In the genomic region with DNA sequence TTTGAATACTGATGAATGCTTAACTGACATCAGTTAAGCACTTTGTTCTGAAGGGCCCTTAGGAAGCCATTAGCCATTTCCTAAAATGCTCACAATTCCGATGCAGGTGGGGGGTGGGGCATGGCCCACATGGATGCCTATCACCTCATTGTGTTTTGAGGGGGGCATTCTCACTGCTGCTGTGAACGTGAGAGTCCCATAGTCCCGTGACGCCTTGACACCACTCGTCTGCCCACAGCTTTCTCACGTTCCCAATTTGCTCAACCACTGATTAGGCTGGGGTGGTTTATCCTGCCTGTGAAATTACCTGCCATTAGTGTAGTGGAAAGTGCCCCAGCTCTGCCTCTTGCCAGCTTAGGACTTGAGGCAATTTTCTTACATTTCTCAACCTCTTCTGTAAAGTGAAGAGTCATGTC, we compare ENCODE assay signal across 1 cellular context.
TF ChIP-seq lines count a peak whose summit lies in the region.

No MANE protein-coding gene starts in this region.

TF ChIP-seq in GM12878, 131 proteins besides CTCF, POLR2A, EP300 and RAD21 (continues in another document):
- TF ChIP-seq RAD51 (IDR thresholded peaks at IDR 0.05) (0 out of 2 replicates have a peak, but pooled peaks have one; percentile 39), ETV6 (conservative IDR thresholded peaks at IDR 0.05 in 1 of 2, IDR thresholded peaks at IDR 0.05 in 1 of 2; ENCODE audit: borderline replicate concordance in 1 of 2, low read depth in 1 of 2) (0 out of 4 replicates have a peak, but pooled peaks of 1 of the 2 experiments have one; percentile 28), STAT1 (conservative IDR thresholded peaks at IDR 0.05) (no peak), HDGF (IDR thresholded peaks at IDR 0.05) (no peak), ATF7 (IDR thresholded peaks at IDR 0.05; ENCODE audit: low read depth) (0 out of 2 replicates have a peak, but pooled peaks have one; percentile 15), RUNX3 (IDR thresholded peaks at IDR 0.05; ENCODE audit: low read length) (peak; percentile 74), ZSCAN29 (IDR thresholded peaks at IDR 0.05) (no peak), NR2F1 (conservative IDR thresholded peaks at IDR 0.05) (no peak), EGR1 (IDR thresholded peaks at IDR 0.05; ENCODE audit: borderline replicate concordance in 1 of 2, low read depth in 2 of 2, low read length in 2 of 2) (no peak), IKZF1 (conservative IDR thresholded peaks at IDR 0.05) (no peak; the same call in 1 of the 2 replicates), SMARCA5 (IDR thresholded peaks at IDR 0.05) (no peak), BRCA1 (IDR thresholded peaks at IDR 0.05; ENCODE audit: low read depth, low read length) (no peak), CHD1 (IDR thresholded peaks at IDR 0.05; ENCODE audit: low read depth, low read length) (no peak), SMAD1 (IDR thresholded peaks at IDR 0.05; ENCODE audit: low read depth, partially characterized antibody) (no peak), BACH1 (IDR thresholded peaks at IDR 0.05; ENCODE audit: borderline replicate concordance) (0 out of 2 replicates have a peak, but pooled peaks have one; percentile 43), KLF5 (IDR thresholded peaks at IDR 0.05; ENCODE audit: partially characterized antibody) (no peak), TBL1XR1 (IDR thresholded peaks at IDR 0.05; ENCODE audit: low read depth, low read length) (peak; percentile 29; the same call in 1 of the 2 replicates), PAX5 (IDR thresholded peaks at IDR 0.05; ENCODE audit: borderline replicate concordance, low read depth, low read length) (0 out of 2 replicates have a peak, but pooled peaks have one; percentile 25), RELA (IDR thresholded peaks at IDR 0.05; ENCODE audit: borderline replicate concordance, partially characterized antibody) (peak; percentile 38), CBX5 (IDR thresholded peaks at IDR 0.05; ENCODE audit: low read depth) (no peak), GATAD2B (conservative IDR thresholded peaks at IDR 0.05; ENCODE audit: low read depth) (peak; percentile 72), LARP7 (IDR thresholded peaks at IDR 0.05) (peak; percentile 17; the same call in 1 of the 2 replicates), IKZF2 (IDR thresholded peaks at IDR 0.05) (peak; percentile 66 to 70), BHLHE40 (IDR thresholded peaks at IDR 0.05; ENCODE audit: borderline replicate concordance in 1 of 2, low read depth in 2 of 2, low read length in 1 of 2) (peak; percentile 98), MTA2 (IDR thresholded peaks at IDR 0.05; ENCODE audit: low read depth) (peak; percentile 84), FOXM1 (IDR thresholded peaks at IDR 0.05; ENCODE audit: low read depth, low read length) (0 out of 2 replicates have a peak, but pooled peaks have one; percentile 29), CBFB (IDR thresholded peaks at IDR 0.05; ENCODE audit: low read depth) (no peak), EED (IDR thresholded peaks at IDR 0.05; ENCODE audit: low read depth) (no peak), CHD2 (IDR thresholded peaks at IDR 0.05; ENCODE audit: borderline replicate concordance, low read depth, low read length) (peak; percentile 67; the same call in 1 of the 2 replicates), SP1 (IDR thresholded peaks at IDR 0.05; ENCODE audit: low read depth, low read length) (peak; percentile 38), MXI1 (IDR thresholded peaks at IDR 0.05; ENCODE audit: low read depth, low read length) (no peak), SREBF2 (IDR thresholded peaks at IDR 0.05; ENCODE audit: low read length) (peak; percentile 31; the same call in 1 of the 2 replicates), MYC (IDR thresholded peaks at IDR 0.05; ENCODE audit: insufficient read depth, insufficient read length, insufficient replicate concordance, low read length, severe bottlenecking) (no peak)
- TF ChIP-seq, protein P1, sequence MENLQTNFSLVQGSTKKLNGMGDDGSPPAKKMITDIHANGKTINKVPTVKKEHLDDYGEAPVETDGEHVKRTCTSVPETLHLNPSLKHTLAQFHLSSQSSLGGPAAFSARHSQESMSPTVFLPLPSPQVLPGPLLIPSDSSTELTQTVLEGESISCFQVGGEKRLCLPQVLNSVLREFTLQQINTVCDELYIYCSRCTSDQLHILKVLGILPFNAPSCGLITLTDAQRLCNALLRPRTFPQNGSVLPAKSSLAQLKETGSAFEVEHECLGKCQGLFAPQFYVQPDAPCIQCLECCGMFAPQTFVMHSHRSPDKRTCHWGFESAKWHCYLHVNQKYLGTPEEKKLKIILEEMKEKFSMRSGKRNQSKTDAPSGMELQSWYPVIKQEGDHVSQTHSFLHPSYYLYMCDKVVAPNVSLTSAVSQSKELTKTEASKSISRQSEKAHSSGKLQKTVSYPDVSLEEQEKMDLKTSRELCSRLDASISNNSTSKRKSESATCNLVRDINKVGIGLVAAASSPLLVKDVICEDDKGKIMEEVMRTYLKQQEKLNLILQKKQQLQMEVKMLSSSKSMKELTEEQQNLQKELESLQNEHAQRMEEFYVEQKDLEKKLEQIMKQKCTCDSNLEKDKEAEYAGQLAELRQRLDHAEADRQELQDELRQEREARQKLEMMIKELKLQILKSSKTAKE (IDR thresholded peaks at IDR 0.05; ENCODE audit: low read depth, poor library complexity, severe bottlenecking): peak; percentile 51
- TF ChIP-seq, protein P2, sequence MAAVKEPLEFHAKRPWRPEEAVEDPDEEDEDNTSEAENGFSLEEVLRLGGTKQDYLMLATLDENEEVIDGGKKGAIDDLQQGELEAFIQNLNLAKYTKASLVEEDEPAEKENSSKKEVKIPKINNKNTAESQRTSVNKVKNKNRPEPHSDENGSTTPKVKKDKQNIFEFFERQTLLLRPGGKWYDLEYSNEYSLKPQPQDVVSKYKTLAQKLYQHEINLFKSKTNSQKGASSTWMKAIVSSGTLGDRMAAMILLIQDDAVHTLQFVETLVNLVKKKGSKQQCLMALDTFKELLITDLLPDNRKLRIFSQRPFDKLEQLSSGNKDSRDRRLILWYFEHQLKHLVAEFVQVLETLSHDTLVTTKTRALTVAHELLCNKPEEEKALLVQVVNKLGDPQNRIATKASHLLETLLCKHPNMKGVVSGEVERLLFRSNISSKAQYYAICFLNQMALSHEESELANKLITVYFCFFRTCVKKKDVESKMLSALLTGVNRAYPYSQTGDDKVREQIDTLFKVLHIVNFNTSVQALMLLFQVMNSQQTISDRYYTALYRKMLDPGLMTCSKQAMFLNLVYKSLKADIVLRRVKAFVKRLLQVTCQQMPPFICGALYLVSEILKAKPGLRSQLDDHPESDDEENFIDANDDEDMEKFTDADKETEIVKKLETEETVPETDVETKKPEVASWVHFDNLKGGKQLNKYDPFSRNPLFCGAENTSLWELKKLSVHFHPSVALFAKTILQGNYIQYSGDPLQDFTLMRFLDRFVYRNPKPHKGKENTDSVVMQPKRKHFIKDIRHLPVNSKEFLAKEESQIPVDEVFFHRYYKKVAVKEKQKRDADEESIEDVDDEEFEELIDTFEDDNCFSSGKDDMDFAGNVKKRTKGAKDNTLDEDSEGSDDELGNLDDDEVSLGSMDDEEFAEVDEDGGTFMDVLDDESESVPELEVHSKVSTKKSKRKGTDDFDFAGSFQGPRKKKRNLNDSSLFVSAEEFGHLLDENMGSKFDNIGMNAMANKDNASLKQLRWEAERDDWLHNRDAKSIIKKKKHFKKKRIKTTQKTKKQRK (IDR thresholded peaks at IDR 0.05; ENCODE audit: low read depth, low read length): no peak
- TF ChIP-seq, protein P3, sequence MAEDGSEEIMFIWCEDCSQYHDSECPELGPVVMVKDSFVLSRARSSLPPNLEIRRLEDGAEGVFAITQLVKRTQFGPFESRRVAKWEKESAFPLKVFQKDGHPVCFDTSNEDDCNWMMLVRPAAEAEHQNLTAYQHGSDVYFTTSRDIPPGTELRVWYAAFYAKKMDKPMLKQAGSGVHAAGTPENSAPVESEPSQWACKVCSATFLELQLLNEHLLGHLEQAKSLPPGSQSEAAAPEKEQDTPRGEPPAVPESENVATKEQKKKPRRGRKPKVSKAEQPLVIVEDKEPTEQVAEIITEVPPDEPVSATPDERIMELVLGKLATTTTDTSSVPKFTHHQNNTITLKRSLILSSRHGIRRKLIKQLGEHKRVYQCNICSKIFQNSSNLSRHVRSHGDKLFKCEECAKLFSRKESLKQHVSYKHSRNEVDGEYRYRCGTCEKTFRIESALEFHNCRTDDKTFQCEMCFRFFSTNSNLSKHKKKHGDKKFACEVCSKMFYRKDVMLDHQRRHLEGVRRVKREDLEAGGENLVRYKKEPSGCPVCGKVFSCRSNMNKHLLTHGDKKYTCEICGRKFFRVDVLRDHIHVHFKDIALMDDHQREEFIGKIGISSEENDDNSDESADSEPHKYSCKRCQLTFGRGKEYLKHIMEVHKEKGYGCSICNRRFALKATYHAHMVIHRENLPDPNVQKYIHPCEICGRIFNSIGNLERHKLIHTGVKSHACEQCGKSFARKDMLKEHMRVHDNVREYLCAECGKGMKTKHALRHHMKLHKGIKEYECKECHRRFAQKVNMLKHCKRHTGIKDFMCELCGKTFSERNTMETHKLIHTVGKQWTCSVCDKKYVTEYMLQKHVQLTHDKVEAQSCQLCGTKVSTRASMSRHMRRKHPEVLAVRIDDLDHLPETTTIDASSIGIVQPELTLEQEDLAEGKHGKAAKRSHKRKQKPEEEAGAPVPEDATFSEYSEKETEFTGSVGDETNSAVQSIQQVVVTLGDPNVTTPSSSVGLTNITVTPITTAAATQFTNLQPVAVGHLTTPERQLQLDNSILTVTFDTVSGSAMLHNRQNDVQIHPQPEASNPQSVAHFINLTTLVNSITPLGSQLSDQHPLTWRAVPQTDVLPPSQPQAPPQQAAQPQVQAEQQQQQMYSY (CRISPR knock-in tag; IDR thresholded peaks at IDR 0.05): no peak
- TF ChIP-seq, protein P4, sequence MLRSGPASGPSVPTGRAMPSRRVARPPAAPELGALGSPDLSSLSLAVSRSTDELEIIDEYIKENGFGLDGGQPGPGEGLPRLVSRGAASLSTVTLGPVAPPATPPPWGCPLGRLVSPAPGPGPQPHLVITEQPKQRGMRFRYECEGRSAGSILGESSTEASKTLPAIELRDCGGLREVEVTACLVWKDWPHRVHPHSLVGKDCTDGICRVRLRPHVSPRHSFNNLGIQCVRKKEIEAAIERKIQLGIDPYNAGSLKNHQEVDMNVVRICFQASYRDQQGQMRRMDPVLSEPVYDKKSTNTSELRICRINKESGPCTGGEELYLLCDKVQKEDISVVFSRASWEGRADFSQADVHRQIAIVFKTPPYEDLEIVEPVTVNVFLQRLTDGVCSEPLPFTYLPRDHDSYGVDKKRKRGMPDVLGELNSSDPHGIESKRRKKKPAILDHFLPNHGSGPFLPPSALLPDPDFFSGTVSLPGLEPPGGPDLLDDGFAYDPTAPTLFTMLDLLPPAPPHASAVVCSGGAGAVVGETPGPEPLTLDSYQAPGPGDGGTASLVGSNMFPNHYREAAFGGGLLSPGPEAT (IDR thresholded peaks at IDR 0.05; ENCODE audit: low read depth): peak; percentile 25; the same call in 1 of the 2 replicates
- TF ChIP-seq, protein P5, sequence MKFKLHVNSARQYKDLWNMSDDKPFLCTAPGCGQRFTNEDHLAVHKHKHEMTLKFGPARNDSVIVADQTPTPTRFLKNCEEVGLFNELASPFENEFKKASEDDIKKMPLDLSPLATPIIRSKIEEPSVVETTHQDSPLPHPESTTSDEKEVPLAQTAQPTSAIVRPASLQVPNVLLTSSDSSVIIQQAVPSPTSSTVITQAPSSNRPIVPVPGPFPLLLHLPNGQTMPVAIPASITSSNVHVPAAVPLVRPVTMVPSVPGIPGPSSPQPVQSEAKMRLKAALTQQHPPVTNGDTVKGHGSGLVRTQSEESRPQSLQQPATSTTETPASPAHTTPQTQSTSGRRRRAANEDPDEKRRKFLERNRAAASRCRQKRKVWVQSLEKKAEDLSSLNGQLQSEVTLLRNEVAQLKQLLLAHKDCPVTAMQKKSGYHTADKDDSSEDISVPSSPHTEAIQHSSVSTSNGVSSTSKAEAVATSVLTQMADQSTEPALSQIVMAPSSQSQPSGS (IDR thresholded peaks at IDR 0.05; ENCODE audit: low read length): peak; percentile 21; the same call in 1 of the 2 replicates
- TF ChIP-seq, protein P6, sequence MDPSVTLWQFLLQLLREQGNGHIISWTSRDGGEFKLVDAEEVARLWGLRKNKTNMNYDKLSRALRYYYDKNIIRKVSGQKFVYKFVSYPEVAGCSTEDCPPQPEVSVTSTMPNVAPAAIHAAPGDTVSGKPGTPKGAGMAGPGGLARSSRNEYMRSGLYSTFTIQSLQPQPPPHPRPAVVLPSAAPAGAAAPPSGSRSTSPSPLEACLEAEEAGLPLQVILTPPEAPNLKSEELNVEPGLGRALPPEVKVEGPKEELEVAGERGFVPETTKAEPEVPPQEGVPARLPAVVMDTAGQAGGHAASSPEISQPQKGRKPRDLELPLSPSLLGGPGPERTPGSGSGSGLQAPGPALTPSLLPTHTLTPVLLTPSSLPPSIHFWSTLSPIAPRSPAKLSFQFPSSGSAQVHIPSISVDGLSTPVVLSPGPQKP (IDR thresholded peaks at IDR 0.05; ENCODE audit: low read depth, low read length): no peak
- TF ChIP-seq, protein P7, sequence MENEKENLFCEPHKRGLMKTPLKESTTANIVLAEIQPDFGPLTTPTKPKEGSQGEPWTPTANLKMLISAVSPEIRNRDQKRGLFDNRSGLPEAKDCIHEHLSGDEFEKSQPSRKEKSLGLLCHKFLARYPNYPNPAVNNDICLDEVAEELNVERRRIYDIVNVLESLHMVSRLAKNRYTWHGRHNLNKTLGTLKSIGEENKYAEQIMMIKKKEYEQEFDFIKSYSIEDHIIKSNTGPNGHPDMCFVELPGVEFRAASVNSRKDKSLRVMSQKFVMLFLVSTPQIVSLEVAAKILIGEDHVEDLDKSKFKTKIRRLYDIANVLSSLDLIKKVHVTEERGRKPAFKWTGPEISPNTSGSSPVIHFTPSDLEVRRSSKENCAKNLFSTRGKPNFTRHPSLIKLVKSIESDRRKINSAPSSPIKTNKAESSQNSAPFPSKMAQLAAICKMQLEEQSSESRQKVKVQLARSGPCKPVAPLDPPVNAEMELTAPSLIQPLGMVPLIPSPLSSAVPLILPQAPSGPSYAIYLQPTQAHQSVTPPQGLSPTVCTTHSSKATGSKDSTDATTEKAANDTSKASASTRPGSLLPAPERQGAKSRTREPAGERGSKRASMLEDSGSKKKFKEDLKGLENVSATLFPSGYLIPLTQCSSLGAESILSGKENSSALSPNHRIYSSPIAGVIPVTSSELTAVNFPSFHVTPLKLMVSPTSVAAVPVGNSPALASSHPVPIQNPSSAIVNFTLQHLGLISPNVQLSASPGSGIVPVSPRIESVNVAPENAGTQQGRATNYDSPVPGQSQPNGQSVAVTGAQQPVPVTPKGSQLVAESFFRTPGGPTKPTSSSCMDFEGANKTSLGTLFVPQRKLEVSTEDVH (IDR thresholded peaks at IDR 0.05; ENCODE audit: low read depth, partially characterized antibody): no peak
